8 cellular contexts compared by ENCODE assay signal in genomic region chr9:129641751-129642585, GRCh38. TPM values are rescaled to one million over a fixed set of nuclear protein-coding genes. Genes with fewer than 3 reads are reported as not detected.
A peak's percentile ranks its signal among the peaks of the same experiment; 100 is the strongest.
DNase-seq lines count a peak whose midpoint lies in the region; ATAC-seq and TF ChIP-seq lines count a peak whose summit lies in the region.

TSS of gene ASB6 (minus strand) at chr9:129642151. CDS start at chr9:129641999, 152 bp downstream.

- peak within 1 kb of the TSS; percentile 87 for H2BK5ac ChIP-seq in IMR-90 (ENCODE audit: low read depth, low read length, poor library complexity, severe bottlenecking)

- no peaks in the 10 kb centered on the region for H3K9me3 ChIP-seq in IMR-90 (ENCODE audit: control insufficient read depth, insufficient read depth, low read length)
- H3K9me3 ChIP-seq in PC-9 (ENCODE audit: insufficient read depth, low read depth) = no peaks in the 10 kb centered on the region
- H3K9me3 ChIP-seq in muscle layer of duodenum (ENCODE audit: control insufficient read depth in 1 of 2, low read length in 2 of 2) = no peaks in the 10 kb centered on the region

- peak within 1 kb of the TSS; percentile 89 for H2AK5ac ChIP-seq in IMR-90 (ENCODE audit: low read depth, low read length)

- H3K4ac ChIP-seq in IMR-90 (ENCODE audit: low read depth, low read length) = peak within 1 kb of the TSS; percentile 99

- H2AFZ ChIP-seq in IMR-90 (replicated peaks; ENCODE audit: low read length, poor library complexity) = peak within 1 kb of the TSS; percentile 94
- peak within 1 kb of the TSS; percentile 79 for H2AFZ ChIP-seq in PC-9

- TF ChIP-seq RAD21 in IMR-90 (IDR thresholded peaks at IDR 0.05; ENCODE audit: low read length) = peak; percentile 96

- no TSS peak for BruUV-seq in IMR-90 (replicated peaks; lab: Mats Ljungman, UMichigan)
- no TSS peak for BruUV-seq in PC-9 (replicated peaks; lab: Mats Ljungman, UMichigan)

- in situ Hi-C loops in IMR-90 (cut with MboI; ENCODE audit: low sequenced_read_pairs) = no loop called here

- peak within 1 kb of the TSS; percentile 85 for H2AK9ac ChIP-seq in IMR-90 (replicated peaks; ENCODE audit: low read depth, low read length, poor library complexity)

- H3K27me3 Mint-ChIP-seq in activated T-cell treated with anti-CD3 and anti-CD28 coated beads, Interleukin-2, amount 50 U/mL, for 24 hours = no peaks in the 10 kb centered on the region

- H4K20me1 ChIP-seq in IMR-90 (ENCODE audit: insufficient read depth, low read length) (peaks cover 46% of the 10 kb centered on the region), PC-9 (ENCODE audit: insufficient read depth) (peaks cover 22% of the 10 kb centered on the region)

- TF ChIP-seq POLR2A in IMR-90 (IDR thresholded peaks at IDR 0.05; ENCODE audit: low read depth, low read length) = peak; percentile 85

- POLR2A ChIA-PET in IMR-90 (lab: Charles Lee; ENCODE audit: unreplicated experiment) = no interaction called here
- POLR2A ChIA-PET in PC-9 (lab: Charles Lee; ENCODE audit: unreplicated experiment) = interaction anchor here (0.7 kb wide), 1 partner anchor 404 kb away, joined by 8 read pairs; no protein-coding TSS in a partner anchor

- peak within 1 kb of the TSS; percentile 99 to 100 for H4K8ac ChIP-seq in IMR-90 (ENCODE audit: low read depth in 2 of 2, low read length in 2 of 2)

- H3K36me3 Mint-ChIP-seq in activated T-cell treated with anti-CD3 and anti-CD28 coated beads, Interleukin-2, amount 50 U/mL, for 24 hours (ENCODE audit: low read depth) = peaks cover 40% of the 10 kb centered on the region

- H3K27me3 ChIP-seq in IMR-90 (ENCODE audit: control insufficient read depth, insufficient read depth, low read length) (no peaks in the 10 kb centered on the region), PC-9 (ENCODE audit: insufficient read depth, low read depth) (no peaks in the 10 kb centered on the region), muscle layer of duodenum (ENCODE audit: low read depth, low read length) (no peaks in the 10 kb centered on the region)

- H3K4me3 ChIP-seq in IMR-90 (ENCODE audit: insufficient read depth, low read depth, low read length) (peak within 1 kb of the TSS; percentile 81), PC-9 (peak within 1 kb of the TSS; percentile 96), muscle layer of duodenum (ENCODE audit: low read depth in 1 of 2, low read length in 2 of 2) (peak within 1 kb of the TSS; percentile 81 to 95)

- intact Hi-C loops in IMR-90 (cut with micrococcal nuclease) = loop anchor here (1.0 kb wide), 4 partner anchors 70 to 141 kb away; no protein-coding TSS in a partner anchor
- intact Hi-C loops in PC-9 (cut with micrococcal nuclease; ENCODE audit: unreplicated experiment) = loop anchor here (1.0 to 5.0 kb wide), 6 partner anchors 96 to 1040 kb away; no protein-coding TSS in a partner anchor

- peak within 1 kb of the TSS; percentile 83 for H3K4me2 ChIP-seq in IMR-90 (ENCODE audit: low read depth, low read length)
- H3K4me2 ChIP-seq in PC-9 = peak within 1 kb of the TSS; percentile 93

- peak within 1 kb of the TSS; percentile 91 for H3K23ac ChIP-seq in IMR-90 (ENCODE audit: low read depth, low read length)

- H3K4me3 Mint-ChIP-seq in activated T-cell treated with anti-CD3 and anti-CD28 coated beads, Interleukin-2, amount 50 U/mL, for 24 hours = peak within 1 kb of the TSS; percentile 87

- H4K5ac ChIP-seq in IMR-90 (ENCODE audit: low read depth, low read length) = peak within 1 kb of the TSS; percentile 93

- peak; percentile 69 for DNase-seq in DMS153 treated with DMSO at 0.1 percent for 48 hours (lab: John Stamatoyannopoulos, UW; ENCODE audit: unreplicated experiment)
- peak; percentile 96 for DNase-seq in IMR-90
- peak; percentile 81 to 100 for DNase-seq in PC-9
- DNase-seq in activated T-cell treated with anti-CD3 and anti-CD28 coated beads, Interleukin-2, amount 50 U/mL, for 24 hours = peak; percentile 99
- peak; percentile 78 to 87 for DNase-seq in stimulated activated CD8-positive, alpha-beta memory T cell treated with anti-CD3 and anti-CD28 coated beads, Interleukin-7, amount 100 ng/mL, for 4 hours (ENCODE audit: low read depth in 2 of 2)

- peak within 1 kb of the TSS; percentile 93; the same call in 2 of the 3 replicates for H2BK15ac ChIP-seq in IMR-90 (ENCODE audit: low read depth, low read length)

- H3K36me3 ChIP-seq in IMR-90 (ENCODE audit: control insufficient read depth, insufficient read depth, low read length) (peaks cover 25% of the 10 kb centered on the region), PC-9 (ENCODE audit: low read depth) (no peaks in the 10 kb centered on the region), muscle layer of duodenum (ENCODE audit: control insufficient read depth in 1 of 2, insufficient read depth in 2 of 2, low read length in 2 of 2) (peaks cover 11 to 24% of the 10 kb centered on the region in 2 donors)

- H3K79me1 ChIP-seq in IMR-90 (ENCODE audit: low read depth in 1 of 2, low read length in 2 of 2) = peaks cover 3 to 49% of the 10 kb centered on the region in 2 experiments; a peak in 3 of 4 replicates

- peak within 1 kb of the TSS; percentile 93 for H2BK20ac ChIP-seq in IMR-90 (ENCODE audit: low read depth, low read length)

- peaks cover 21% of the 10 kb centered on the region for H3F3A ChIP-seq in PC-9 (ENCODE audit: insufficient read depth, low read depth)

- peak within 1 kb of the TSS; percentile 89 for H3K27ac Mint-ChIP-seq in activated T-cell treated with anti-CD3 and anti-CD28 coated beads, Interleukin-2, amount 50 U/mL, for 24 hours

- ATAC-seq in GM21526 (IDR thresholded peaks at IDR 0.05; ENCODE audit: low FRiP score, unreplicated experiment) = peak; percentile 83
- ATAC-seq in IMR-90 (ENCODE audit: low read depth) = peak; percentile 94
- ATAC-seq in esophagus mucosa = peak; percentile 90

- H3K18ac ChIP-seq in IMR-90 (ENCODE audit: low read depth, low read length) = peak within 1 kb of the TSS; percentile 58

- peak within 1 kb of the TSS; percentile 98 for H4K91ac ChIP-seq in IMR-90 (ENCODE audit: insufficient read depth, low read depth, low read length)

- peak within 1 kb of the TSS; percentile 72 for H3K9ac ChIP-seq in IMR-90 (ENCODE audit: low read depth, low read length)

- H3K9me2 ChIP-seq in PC-9 (ENCODE audit: insufficient read depth) = no peaks in the 10 kb centered on the region

- WGBS in IMR-90 (ENCODE audit: extremely low coverage in 2 of 2, insufficient read length in 1 of 2), 2 experiments = 1% methylated on average over 60 of the region's 93 CpGs; no CpG with 5 or more reads in 1 of the 2 experiments

- CTCF ChIA-PET in IMR-90 (lab: Yijun Ruan, JAX) (interaction anchor here (0.5 to 1.1 kb wide), 9 partner anchors 11 to 499 kb away, joined by 3 to 7 read pairs (median 4); no protein-coding TSS in a partner anchor), PC-9 (lab: Charles Lee) (interaction anchor here (0.6 to 1.0 kb wide), 2 partner anchors 85 to 96 kb away, joined by 3 read pairs; no protein-coding TSS in a partner anchor)

- no peaks in the 10 kb centered on the region for H3K9me3 Mint-ChIP-seq in activated T-cell treated with anti-CD3 and anti-CD28 coated beads, Interleukin-2, amount 50 U/mL, for 24 hours

- H3K4me1 ChIP-seq in IMR-90 (ENCODE audit: control insufficient read depth, insufficient read depth, low read length) = peaks cover 15% of the 10 kb centered on the region
- H3K4me1 ChIP-seq in PC-9 (replicated peaks; ENCODE audit: insufficient read depth) = peaks cover 8% of the 10 kb centered on the region
- H3K4me1 ChIP-seq in muscle layer of duodenum (ENCODE audit: control insufficient read depth in 1 of 2, insufficient read depth in 2 of 2, low read length in 2 of 2) = peaks cover 11 to 22% of the 10 kb centered on the region in 2 donors

- dilution Hi-C loops in IMR-90 (cut with HindIII; ENCODE audit: low sequenced_read_pairs, unreplicated experiment) = no loop called here

- no peaks in the 10 kb centered on the region for H3K9me1 ChIP-seq in IMR-90 (ENCODE audit: insufficient read depth, low read length)

- peak within 1 kb of the TSS; percentile 83 for H3K56ac ChIP-seq in IMR-90 (ENCODE audit: extremely low read depth, insufficient read depth, low read length)

- TF ChIP-seq CTCF in IMR-90 (conservative IDR thresholded peaks at IDR 0.05; ENCODE audit: low read depth, low read length) (peak; percentile 98), PC-9 (conservative IDR thresholded peaks at IDR 0.05) (peak; percentile 96)

- H3K27ac ChIP-seq in IMR-90 (ENCODE audit: insufficient read depth, low read length) (peak within 1 kb of the TSS; percentile 92), PC-9 (no peak within 1 kb of the TSS), muscle layer of duodenum (ENCODE audit: low read length) (peak within 1 kb of the TSS; percentile 45)

- peaks cover 23% of the 10 kb centered on the region for H3K4me1 Mint-ChIP-seq in activated T-cell treated with anti-CD3 and anti-CD28 coated beads, Interleukin-2, amount 50 U/mL, for 24 hours (ENCODE audit: low read depth)

- peak within 1 kb of the TSS; percentile 89 for H3K14ac ChIP-seq in IMR-90 (replicated peaks; ENCODE audit: low read depth, low read length)

- peak within 1 kb of the TSS; percentile 98 for H2BK120ac ChIP-seq in IMR-90 (ENCODE audit: low read depth, low read length)

- peaks cover 26% of the 10 kb centered on the region for H3K79me2 ChIP-seq in PC-9 (ENCODE audit: low read depth)

TF ChIP-seq in IMR-90, 13 proteins besides CTCF, POLR2A, EP300 and RAD21 (continues in another document):
- TF ChIP-seq USF2 (IDR thresholded peaks at IDR 0.05; ENCODE audit: low read depth, low read length) (no peak), SMC3 (IDR thresholded peaks at IDR 0.05; ENCODE audit: low read depth, low read length) (peak; percentile 93), RCOR1 (IDR thresholded peaks at IDR 0.05; ENCODE audit: insufficient replicate concordance, low read length) (no peak), NFE2L2 (IDR thresholded peaks at IDR 0.05; ENCODE audit: low read depth, low read length) (no peak)

RNA-seq across cellular contexts. Expression of gene ASB6, which starts in this region (rescaled TPM):
- 9.4 and 9.7 TPM in 2 replicates for total RNA-seq in IMR-90 (2012; rRNA removed)
- 28.9 and 31.4 TPM in 2 replicates for polyA plus RNA-seq in IMR-90 (2012; rRNA removed)
- polyA plus RNA-seq in IMR-90 (2012; cell fraction: cytosol; rRNA removed) = 22.2 and 27.8 TPM in 2 replicates
- 42.0 and 79.1 TPM in 2 replicates for polyA plus RNA-seq in IMR-90 (2012; cell fraction: nucleus; rRNA removed; ENCODE audit: low replicate concordance)
- 19.3 and 20.2 TPM in 2 replicates for total RNA-seq in PC-9 (2021)
- 11.4 TPM for total RNA-seq in esophagus mucosa
